Comparison of ENCODE assay signal across 11 cellular contexts in the genomic region with DNA sequence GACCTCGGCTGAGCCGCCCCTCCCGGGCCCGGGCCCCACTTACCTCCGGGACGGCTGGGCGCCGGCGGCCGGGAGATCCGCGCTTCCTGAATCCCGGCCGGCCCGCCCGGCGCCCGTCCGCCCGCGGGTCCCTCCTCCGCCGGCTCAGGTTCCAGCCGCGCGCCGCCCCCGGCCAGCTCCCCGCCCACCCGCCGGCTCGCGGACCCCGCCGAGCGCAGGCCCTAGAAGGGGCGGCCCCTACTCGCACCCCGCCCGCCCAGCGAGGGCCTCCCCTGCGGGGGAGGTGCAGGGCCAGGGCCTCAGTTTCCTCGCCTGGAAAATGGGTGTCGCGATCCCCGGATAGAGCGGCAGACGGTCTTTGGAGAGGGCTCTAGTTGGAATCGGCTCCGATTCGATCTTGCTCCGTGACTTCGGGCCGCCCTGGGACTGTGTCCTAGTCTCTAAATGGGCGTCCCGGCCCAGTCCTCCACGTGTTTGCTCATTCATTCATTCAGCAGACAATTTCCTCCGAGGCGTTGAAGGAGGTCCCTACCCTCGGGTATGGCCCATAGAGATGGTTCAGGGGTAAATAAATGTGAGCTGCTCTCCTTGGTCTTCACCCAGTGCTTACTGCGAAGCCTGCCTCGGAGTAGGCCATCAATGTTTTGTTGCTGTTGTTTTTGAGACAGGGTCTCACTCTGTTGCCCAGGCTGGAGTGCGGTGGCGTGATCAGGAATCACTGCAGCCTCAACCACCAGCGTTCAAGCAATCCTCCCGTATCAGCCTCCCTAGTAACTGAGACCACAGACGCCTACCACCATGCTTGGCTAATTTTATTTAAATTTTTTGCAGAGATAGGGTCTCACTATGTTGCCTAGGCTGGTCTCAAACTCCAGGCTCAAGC. TPM values are rescaled to one million over a fixed set of nuclear protein-coding genes. Genes with fewer than 3 reads are reported as not detected.
DNase-seq lines count a peak whose midpoint lies in the region; ATAC-seq, FAIRE-seq and TF ChIP-seq lines count a peak whose summit lies in the region.
"Had no signal": no experiment of that assay in that cellular context is flagged by ENCODE, and none has a peak within 500 bp of the region (broad histone marks: within the 10 kb centered on the region; RNA-seq: fewer than 3 reads in every experiment).

TRPV4 (minus strand) TSS at position 92 of the 883 bp plus-strand sequence. CDS start 18,602 bp downstream, outside the sequence.

- H3K36me3 Mint-ChIP-seq in activated CD4-positive, alpha-beta T cell treated with anti-CD3 and anti-CD28 coated beads, Interleukin-2, amount 10 ng/mL, durations not matched to agents 24 days and 14 days (ENCODE audit: low read depth) = no peaks in the 10 kb centered on the region

- in situ Hi-C loops in GM13977 (cut with MboI; ENCODE audit: low pct_unique_long_range_greater_than_20kb, low sequenced_read_pairs, unreplicated experiment) = no loop called here

- FAIRE-seq in urothelium cell line (lab: Jason Lieb, UNC) = no peak

- H3K27ac Mint-ChIP-seq in activated CD4-positive, alpha-beta T cell treated with anti-CD3 and anti-CD28 coated beads, Interleukin-2, amount 10 ng/mL, durations not matched to agents 24 days and 14 days = no peak within 1 kb of the TSS

- H3K4me3 Mint-ChIP-seq in activated CD4-positive, alpha-beta T cell treated with anti-CD3 and anti-CD28 coated beads, Interleukin-2, amount 10 ng/mL, durations not matched to agents 24 days and 14 days = peak within 1 kb of the TSS; percentile 41

- DNase-seq in activated CD4-positive, alpha-beta T cell treated with anti-CD3 and anti-CD28 coated beads, Interleukin-2, amount 10 ng/mL, durations not matched to agents 24 days and 14 days = no peak
- no peak for DNase-seq in activated CD4-positive, alpha-beta T cell treated with anti-CD3 and anti-CD28 coated beads for 1 hour
- DNase-seq in epithelial cell of esophagus (ENCODE audit: low read depth) = peak; percentile 39
- no peak for DNase-seq in lung (ENCODE audit: low spot score)
- peak; percentile 72 for DNase-seq in urothelium cell line (ENCODE audit: low spot score)
- DNase-seq in GM13977 (ENCODE audit: low spot score) = no peak
- DNase-seq in mesenteric fat pad (ENCODE audit: low spot score) = no peak
- DNase-seq: activated T-cell treated with anti-CD3 and anti-CD28 coated beads for 4 hours, NCI-H446 had no signal

- no peaks in the 10 kb centered on the region for H3K36me3 ChIP-seq in lung (ENCODE audit: control insufficient read depth in 2 of 2, insufficient read depth in 2 of 2, low read length in 2 of 2)
- H3K36me3 ChIP-seq: BLaER1 treated with 17β-estradiol and CSF1 and Interleukin-3, amounts not matched to agents 10 nM and 100 nM had no signal

- peaks cover 2% of the 10 kb centered on the region for H3K4me1 Mint-ChIP-seq in activated CD4-positive, alpha-beta T cell treated with anti-CD3 and anti-CD28 coated beads, Interleukin-2, amount 10 ng/mL, durations not matched to agents 24 days and 14 days

- TF ChIP-seq CTCF in epithelial cell of esophagus (IDR thresholded peaks at IDR 0.05; ENCODE audit: insufficient read depth, low read depth, low read length, missing control alignments) (no peak), lung (IDR thresholded peaks at IDR 0.05; ENCODE audit: control extremely low read depth, extremely low read depth) (no peak), GM13977 (IDR thresholded peaks at IDR 0.05; ENCODE audit: extremely low read depth, insufficient read depth, missing control alignments) (no peak)

- intact Hi-C loops in activated CD4-positive, alpha-beta T cell treated with anti-CD3 and anti-CD28 coated beads, Interleukin-2, amount 10 ng/mL, durations not matched to agents 24 days and 14 days (cut with micrococcal nuclease) = no loop called here

- ATAC-seq in lung (ENCODE audit: insufficient read depth, low FRiP score) (peak; percentile 55), HG03432 (IDR thresholded peaks at IDR 0.05; ENCODE audit: unreplicated experiment) (no peak)

- H3K4me1 ChIP-seq in lung (ENCODE audit: control insufficient read depth in 2 of 2, insufficient read depth in 2 of 2, low read length in 2 of 2) = no peaks in the 10 kb centered on the region

- peak within 1 kb of the TSS; percentile 54 for H3K4me3 ChIP-seq in epithelial cell of esophagus (ENCODE audit: low read length)
- H3K4me3 ChIP-seq in lung = peak within 1 kb of the TSS; percentile 1

- no peaks in the 10 kb centered on the region for H3K9me3 Mint-ChIP-seq in activated CD4-positive, alpha-beta T cell treated with anti-CD3 and anti-CD28 coated beads, Interleukin-2, amount 10 ng/mL, durations not matched to agents 24 days and 14 days

- peaks cover 39% of the 10 kb centered on the region for H3K27me3 Mint-ChIP-seq in activated CD4-positive, alpha-beta T cell treated with anti-CD3 and anti-CD28 coated beads, Interleukin-2, amount 10 ng/mL, durations not matched to agents 24 days and 14 days

- H3K27ac ChIP-seq in lung (ENCODE audit: low read depth in 1 of 2, low read length in 1 of 2) = no peak within 1 kb of the TSS
- H3K27ac ChIP-seq: BLaER1 treated with 17β-estradiol and CSF1 and Interleukin-3, amounts not matched to agents 10 nM and 100 nM had no signal

- no peaks in the 10 kb centered on the region for H3K27me3 ChIP-seq in lung (ENCODE audit: control insufficient read depth, insufficient read depth)

- H3K9me3 ChIP-seq in lung (ENCODE audit: control insufficient read depth in 2 of 2, insufficient read depth in 1 of 2, low read length in 1 of 2) = no peaks in the 10 kb centered on the region
- H3K9me3 ChIP-seq: BLaER1 treated with 17β-estradiol and CSF1 and Interleukin-3, amounts not matched to agents 10 nM and 100 nM had no signal

- 17 to 30% methylated on average over 44 to 67 of the region's 67 CpGs for WGBS in lung, 2 donors

RNA-seq across cellular contexts. Expression of gene TRPV4, which starts in this region (rescaled TPM):
- not detected in 2 replicates for total RNA-seq in activated CD4-positive, alpha-beta T cell treated with anti-CD3 and anti-CD28 coated beads, Interleukin-2, amount 10 ng/mL, durations not matched to agents 24 days and 14 days
- 1 to 10 TPM; 2.1 to 6.5 TPM for total RNA-seq in lung
- 1 to 10 TPM; 1.9 to 2.3 TPM for polyA plus RNA-seq in lung
- total RNA-seq in mesenteric fat pad = 3.5 TPM

Comparison
In these comparisons a context has a peak if more than half of its experiments do, and no peak if none do; other contexts are left out.
1. DNase-seq: peak in epithelial cell of esophagus (single experiment) and urothelium cell line (single experiment); none in activated CD4-positive, alpha-beta T cell treated with anti-CD3 and anti-CD28 coated beads, Interleukin-2, amount 10 ng/mL, durations not matched to agents 24 days and 14 days (single experiment), activated CD4-positive, alpha-beta T cell treated with anti-CD3 and anti-CD28 coated beads for 1 hour (single experiment), lung (single experiment), GM13977 (single experiment) and mesenteric fat pad (single experiment).